8 cellular contexts compared by ENCODE assay signal in genomic region chr1:75723989-75724471, GRCh38. TPM values are rescaled to one million over a fixed set of nuclear protein-coding genes. Genes with fewer than 3 reads are reported as not detected.
DNase-seq lines count a peak whose midpoint lies in the region; ATAC-seq and TF ChIP-seq lines count a peak whose summit lies in the region.

No MANE protein-coding gene starts in this region.

- CTCF ChIA-PET in BJ (lab: Yijun Ruan, JAX), result no interaction called here

- no peaks in the 10 kb centered on the region for H3K36me3 ChIP-seq in BJ (ENCODE audit: control insufficient read depth, insufficient read depth, low read length)

- ATAC-seq in GM19025 (IDR thresholded peaks at IDR 0.05; ENCODE audit: low read depth, unreplicated experiment) (peak; percentile 64), HG03175 (IDR thresholded peaks at IDR 0.05; ENCODE audit: unreplicated experiment) (peak; percentile 76)

- DNase-seq in BJ (ENCODE audit: low read depth) (peak; percentile 14), NCI-H446 treated with DMSO at 0.1 percent for 48 hours (lab: John Stamatoyannopoulos, UW) (peak; percentile 73), lung microvascular endothelial cell (ENCODE audit: low read depth in 2 of 2) (peak; percentile 83 to 90)
- DNase-seq in activated CD4-positive, alpha-beta T cell treated with anti-CD3 and anti-CD28 coated beads for 48 hours, result peak; percentile 81
- peak; percentile 54 for DNase-seq in effector CD8-positive, alpha-beta T cell (lab: John Stamatoyannopoulos, UW)
- DNase-seq in stimulated activated CD8-positive, alpha-beta memory T cell treated with anti-CD3 and anti-CD28 coated beads, Interleukin-12 subunit alpha, Interleukin-12 subunit beta, amount 100 ng/mL, for 24 hours (ENCODE audit: extremely low read depth), result peak; percentile 49

- TF ChIP-seq CTCF in BJ (IDR thresholded peaks at IDR 0.05; ENCODE audit: insufficient read depth, low read depth, low read length), result no peak

- no peaks in the 10 kb centered on the region for H3K27me3 ChIP-seq in BJ (ENCODE audit: control insufficient read depth, insufficient read depth, low read length)

- POLR2A ChIA-PET in BJ (lab: Charles Lee), result no interaction called here

- peak overlapping the region; percentile 66 for H3K4me3 ChIP-seq in BJ (ENCODE audit: low read depth, low read length)

RNA-seq across cellular contexts. Expression of gene ACADM, which starts 0.5 kb away (rescaled TPM):
- polyA plus RNA-seq in BJ (2011; rRNA removed), result 17.0 and 30.7 TPM in 2 replicates
- polyA minus RNA-seq in BJ (2011; rRNA and poly(A)+ RNA removed), result 9.1 and 13.1 TPM in 2 replicates
- 25.9 and 34.7 TPM in 2 replicates for total RNA-seq in lung microvascular endothelial cell

Comparison
In these comparisons a context has a peak if more than half of its experiments do, and no peak if none do; other contexts are left out.
1. Peak in every context shown above with its lines: DNase-seq, ATAC-seq and H3K4me3 ChIP-seq.
2. DNase-seq: peak in every context shown above with its lines; median percentile 86 in lung microvascular endothelial cell; 81 in activated CD4-positive, alpha-beta T cell treated with anti-CD3 and anti-CD28 coated beads for 48 hours; 73 in NCI-H446 treated with DMSO at 0.1 percent for 48 hours; 54 in effector CD8-positive, alpha-beta T cell; 49 in stimulated activated CD8-positive, alpha-beta memory T cell treated with anti-CD3 and anti-CD28 coated beads, Interleukin-12 subunit alpha, Interleukin-12 subunit beta, amount 100 ng/mL, for 24 hours; 14 in BJ.